ENCODE assay signal across 23 cellular contexts in genomic region chr22:49693848-49694247, GRCh38.
"Had no signal": no experiment of that assay in that cellular context is flagged by ENCODE, and none has a peak within 500 bp of the region (broad histone marks: within the 10 kb centered on the region; RNA-seq: fewer than 3 reads in every experiment).

No MANE protein-coding gene starts in this region.

- DNase-seq: colonic mucosa; effector CD8-positive, alpha-beta T cell; glutamatergic neuron; heart right ventricle; hippocampal formation; kidney glomerular epithelial cell; left ventricle myocardium superior; lower lobe of right lung; natural killer cell; sigmoid colon; stimulated activated CD4-positive, alpha-beta T cell treated with anti-CD3 and anti-CD28 coated beads, Interleukin-2, amount 100 ng/mL, for 24 hours; stimulated activated CD4-positive, alpha-beta T cell treated with anti-CD3 and anti-CD28 coated beads, Interleukin-4, amount 100 ng/mL, for 24 hours; stimulated activated naive CD8-positive, alpha-beta T cell treated with anti-CD3 and anti-CD28 coated beads, Interleukin-15, Interleukin-2, amounts not matched to agents 100 U/mL and 50 U/mL, for 24 hours had no signal

- H3K27ac ChIP-seq: colonic mucosa, epithelial cell of prostate, foreskin keratinocyte, gastroesophageal sphincter, heart right ventricle, lower lobe of right lung, neutrophil, prostate gland, right atrium auricular region, sigmoid colon, thoracic aorta, tibial nerve had no signal

- H3K36me3 ChIP-seq: colonic mucosa, gastroesophageal sphincter, heart right ventricle, lower lobe of right lung, neutrophil, prostate gland, right atrium auricular region, sigmoid colon, thoracic aorta, tibial nerve had no signal

- ATAC-seq: foreskin keratinocyte, gastroesophageal sphincter, left ventricle myocardium superior, natural killer cell had no signal

- H3K4me1 ChIP-seq: colonic mucosa, foreskin keratinocyte, gastroesophageal sphincter, heart right ventricle, lower lobe of right lung, prostate gland, right atrium auricular region, sigmoid colon, tibial nerve had no signal

- H3K9me3 ChIP-seq: colonic mucosa, neutrophil, prostate gland had no signal

- FAIRE-seq: islet of Langerhans, urothelium cell line had no signal

- H3K4me3 ChIP-seq: colonic mucosa, gastroesophageal sphincter, heart right ventricle, lower lobe of right lung, prostate gland, right atrium auricular region, sigmoid colon, thoracic aorta, tibial nerve had no signal

- H3K27me3 ChIP-seq: colonic mucosa, foreskin keratinocyte, neutrophil, right atrium auricular region, tibial nerve had no signal
